Comparison of ENCODE assay signal across 22 cellular contexts in genomic region chr1:201036188-201036834, GRCh38.
"Had no signal": no experiment of that assay in that cellular context is flagged by ENCODE, and none has a peak within 500 bp of the region (broad histone marks: within the 10 kb centered on the region; RNA-seq: fewer than 3 reads in every experiment).

No MANE protein-coding gene starts in this region.

- H3K9me3 ChIP-seq: breast epithelium, spleen, thoracic aorta, vagina had no signal

- H3K4me1 ChIP-seq: breast epithelium, spleen, vagina had no signal

- H3K4me3 ChIP-seq: breast epithelium, dorsolateral prefrontal cortex, spleen, thoracic aorta, vagina had no signal

- FAIRE-seq: colon, endothelial cell of umbilical vein had no signal

- ATAC-seq: activated CD4-positive, alpha-beta T cell treated with anti-CD3 and anti-CD28 coated beads for 36 hours; effector memory CD8-positive, alpha-beta T cell; esophagus mucosa; WTC11 had no signal

- H3K27ac ChIP-seq: breast epithelium, spleen, thoracic aorta, vagina had no signal

- H3K27me3 ChIP-seq: dorsolateral prefrontal cortex, spleen, vagina had no signal

- DNase-seq: activated CD4-positive, alpha-beta T cell treated with anti-CD3 and anti-CD28 coated beads for 36 hours; activated CD4-positive, alpha-beta T cell treated with anti-CD3 and anti-CD28 coated beads, Interleukin-2, amount 50 U/mL, for 48 hours; activated naive CD4-positive, alpha-beta T cell treated with Interleukin-2 at 50 U/mL for 16 hours; activated naive CD8-positive, alpha-beta T cell treated with anti-CD3 and anti-CD28 coated beads, Interleukin-2, amount 10 ng/mL, durations not matched to agents 7 days and 5 days; activated T-cell treated with anti-CD3 and anti-CD28 coated beads, Interleukin-2, amount 50 U/mL, for 48 hours; amniotic stem cell; effector memory CD8-positive, alpha-beta T cell; foreskin melanocyte; glutamatergic neuron; hippocampal formation; nephron progenitor cell; spleen; stimulated activated CD4-positive, alpha-beta T cell treated with anti-CD3 and anti-CD28 coated beads, Interleukin-4, amount 100 ng/mL, for 1 hour; stimulated activated naive CD4-positive, alpha-beta T cell had no signal

- H3K36me3 ChIP-seq: breast epithelium, spleen, thoracic aorta, vagina had no signal
